Comparison of ENCODE assay signal across 29 cellular contexts in genomic region chr6:111596784-111597183, GRCh38.
"Had no signal": no experiment of that assay in that cellular context is flagged by ENCODE, and none has a peak within 500 bp of the region (broad histone marks: within the 10 kb centered on the region; RNA-seq: fewer than 3 reads in every experiment).

No MANE protein-coding gene starts in this region.

- DNase-seq: activated B cell treated with CpG ODN at 0.5 μM for 24 hours; activated CD4-positive, alpha-beta memory T cell treated with anti-CD3 and anti-CD28 coated beads for 36 hours; activated CD4-positive, alpha-beta T cell treated with anti-CD3 and anti-CD28 coated beads for 4 hours; activated CD4-positive, alpha-beta T cell treated with anti-CD3 and anti-CD28 coated beads, Interleukin-2, amount 50 U/mL, for 1 hour; activated CD4-positive, CD25-positive, alpha-beta regulatory T cell treated with anti-CD3 and anti-CD28 coated beads, Interleukin-2, amount 50 U/mL, for 72 hours; activated CD8-positive, alpha-beta memory T cell treated with anti-CD3 and anti-CD28 coated beads, Interleukin-2, amount 50 U/mL, for 4 hours; activated gamma-delta T cell treated with Interleukin-2 at 50 U/mL for 16 hours; activated naive CD4-positive, alpha-beta T cell treated with anti-CD3 and anti-CD28 coated beads for 36 hours; activated naive CD8-positive, alpha-beta T cell treated with anti-CD3 and anti-CD28 coated beads for 36 hours; activated T-cell treated with anti-CD3 and anti-CD28 coated beads for 4 hours; activated T-cell treated with anti-CD3 and anti-CD28 coated beads, Interleukin-2, amount 50 U/mL, for 4 hours; amygdala; Kasumi-1; KG1; MG63; NCI-H1048; NCI-H1436 treated with DMSO at 0.1 percent for 48 hours; NCI-H1694 treated with DMSO at 0.1 percent for 48 hours; NCI-H2029; NCI-H524 treated with DMSO at 0.1 percent for 48 hours; Right ventricle myocardium superior; SW 1271; T-helper 1 cell; T-helper 2 cell; T-helper 9 cell had no signal

- H3K9me3 ChIP-seq: ascending aorta, MG63, Peyer's patch had no signal

- H3K27me3 ChIP-seq: ascending aorta, cardiac muscle cell, MG63, Peyer's patch had no signal

- H3K4me3 ChIP-seq: ascending aorta, cardiac muscle cell, MG63, Peyer's patch had no signal

- ATAC-seq: activated T-cell treated with anti-CD3 and anti-CD28 coated beads, Interleukin-2, amount 50 U/mL, for 4 hours had no signal

- H3K36me3 ChIP-seq: ascending aorta, cardiac muscle cell, Peyer's patch had no signal

- H3K27ac ChIP-seq: ascending aorta, cardiac muscle cell, VCaP had no signal
